10 cellular contexts compared by ENCODE assay signal in genomic region chr13:29081036-29081435, GRCh38.
DNase-seq lines count a peak whose midpoint lies in the region; ATAC-seq and TF ChIP-seq lines count a peak whose summit lies in the region.
"Had no signal": no experiment of that assay in that cellular context is flagged by ENCODE, and none has a peak within 500 bp of the region (broad histone marks: within the 10 kb centered on the region; RNA-seq: fewer than 3 reads in every experiment).

No MANE protein-coding gene starts in this region.

- no peak for TF ChIP-seq POLR2A in esophagus squamous epithelium (IDR thresholded peaks at IDR 0.05)

- intact Hi-C loops in esophagus squamous epithelium (cut with DNase I) = no loop called here

- DNase-seq in LHCN-M2 (ENCODE audit: low read depth) (peak; percentile 12), germinal center (ENCODE audit: low spot score) (peak; percentile 48), esophagus squamous epithelium (lab: John Stamatoyannopoulos, UW) (no peak), NCI-H1417 treated with DMSO at 0.1 percent for 48 hours (lab: John Stamatoyannopoulos, UW) (no peak), NCI-H146 treated with DMSO at 0.1 percent for 48 hours (lab: John Stamatoyannopoulos, UW; ENCODE audit: unreplicated experiment) (no peak), NCI-H187 treated with DMSO at 0.1 percent for 48 hours (lab: John Stamatoyannopoulos, UW) (no peak)

- no peaks in the 10 kb centered on the region for H3K9me3 ChIP-seq in esophagus squamous epithelium

- ATAC-seq in GM18498 (IDR thresholded peaks at IDR 0.05; ENCODE audit: unreplicated experiment) = peak; percentile 95
- ATAC-seq in GM21576 (IDR thresholded peaks at IDR 0.05; ENCODE audit: unreplicated experiment) = peak; percentile 82
- ATAC-seq: GM23338 had no signal

- 5 to 56% methylated on average over 1 of the region's 1 CpG for WGBS in esophagus squamous epithelium, 2 donors

- H3K4me3 ChIP-seq in esophagus squamous epithelium = no peak overlapping the region
- H3K4me3 ChIP-seq: ascending aorta, GM23338 had no signal

- no peaks in the 10 kb centered on the region for H3K27me3 ChIP-seq in esophagus squamous epithelium
- H3K27me3 ChIP-seq: ascending aorta had no signal

- H3K4me1 ChIP-seq in esophagus squamous epithelium = no peaks in the 10 kb centered on the region
- H3K4me1 ChIP-seq: ascending aorta had no signal

- no peak overlapping the region for H3K27ac ChIP-seq in esophagus squamous epithelium
- H3K27ac ChIP-seq: ascending aorta had no signal

- no peaks in the 10 kb centered on the region for H3K36me3 ChIP-seq in esophagus squamous epithelium
- H3K36me3 ChIP-seq: ascending aorta had no signal

- TF ChIP-seq CTCF in esophagus squamous epithelium (IDR thresholded peaks at IDR 0.05) = no peak

Comparison
In these comparisons a context has a peak if more than half of its experiments do, and no peak if none do; other contexts are left out.
1. DNase-seq: peak in LHCN-M2 (single experiment) and germinal center (single experiment); none in esophagus squamous epithelium (single experiment), NCI-H1417 treated with DMSO at 0.1 percent for 48 hours (single experiment), NCI-H146 treated with DMSO at 0.1 percent for 48 hours (single experiment) and NCI-H187 treated with DMSO at 0.1 percent for 48 hours (single experiment).